Comparison of ENCODE assay signal across 1 cellular context in genomic region chr4:183504930-183505555, GRCh38.
TF ChIP-seq lines count a peak whose summit lies in the region.

Gene ING2, plus strand, starts transcription at chr4:183505058. Its CDS starts 138 bp downstream, at chr4:183505196.

TF ChIP-seq in K562, 482 proteins besides CTCF, POLR2A, EP300 and RAD21 (continued from another document):
- TF ChIP-seq ZBTB43 (CRISPR knock-in tag; IDR thresholded peaks at IDR 0.05) (no peak), ZNF445 (CRISPR knock-in tag; IDR thresholded peaks at IDR 0.05; ENCODE audit: low read depth) (no peak), ATF4 (CRISPR knock-in tag; IDR thresholded peaks at IDR 0.05) (0 out of 2 replicates have a peak, but pooled peaks have one; percentile 34), SIN3A (IDR thresholded peaks at IDR 0.05; ENCODE audit: borderline replicate concordance in 2 of 2, control insufficient read depth in 1 of 2, low read depth in 2 of 2, low read length in 2 of 2) (0 out of 4 replicates have a peak, but pooled peaks have one; percentile 6 to 41), ZNF668 (CRISPR knock-in tag; IDR thresholded peaks at IDR 0.05) (no peak), HDAC3 (IDR thresholded peaks at IDR 0.05; ENCODE audit: borderline replicate concordance, partially characterized antibody) (no peak), ATF7 (IDR thresholded peaks at IDR 0.05) (no peak), ZFX (CRISPR knock-in tag; IDR thresholded peaks at IDR 0.05) (no peak), SMAD4 (CRISPR knock-in tag; conservative IDR thresholded peaks at IDR 0.05) (0 out of 2 replicates have a peak, but pooled peaks have one; percentile 16), THAP12 (CRISPR knock-in tag; IDR thresholded peaks at IDR 0.05) (no peak), E2F6 (IDR thresholded peaks at IDR 0.05; ENCODE audit: borderline replicate concordance in 1 of 2, extremely low read depth in 1 of 2, insufficient read depth in 1 of 2, insufficient read length in 1 of 2, low read depth in 1 of 2, low read length in 1 of 2, poor library complexity in 1 of 2, severe bottlenecking in 1 of 2) (peak; percentile 9 to 76), GABPB2 (CRISPR knock-in tag; conservative IDR thresholded peaks at IDR 0.05) (no peak), ZNF212 (CRISPR knock-in tag; IDR thresholded peaks at IDR 0.05) (0 out of 2 replicates have a peak, but pooled peaks have one; percentile 32), YY1 (IDR thresholded peaks at IDR 0.05; ENCODE audit: borderline replicate concordance in 1 of 3, control insufficient read depth in 1 of 3, extremely low read depth in 1 of 3, insufficient read depth in 3 of 3, insufficient read length in 1 of 3, insufficient replicate concordance in 2 of 3, low read depth in 1 of 3, low read length in 2 of 3) (peak in 2 of 3 experiments; percentile 12 to 14), ZBTB9 (CRISPR knock-in tag; IDR thresholded peaks at IDR 0.05) (0 out of 2 replicates have a peak, but pooled peaks have one; percentile 51), HNRNPL (IDR thresholded peaks at IDR 0.05; ENCODE audit: low read depth, low read length) (0 out of 2 replicates have a peak, but pooled peaks have one; percentile 11), ZNF589 (CRISPR knock-in tag; IDR thresholded peaks at IDR 0.05; ENCODE audit: low read depth) (no peak), ASH1L (IDR thresholded peaks at IDR 0.05; ENCODE audit: borderline replicate concordance, low read depth, partially characterized antibody) (no peak), ZKSCAN8 (CRISPR knock-in tag; IDR thresholded peaks at IDR 0.05) (no peak), MAFF (IDR thresholded peaks at IDR 0.05; ENCODE audit: low read length) (no peak), CBX1 (IDR thresholded peaks at IDR 0.05; ENCODE audit: low read depth) (no peak), ELF2 (CRISPR knock-in tag; IDR thresholded peaks at IDR 0.05) (no peak), NKRF (IDR thresholded peaks at IDR 0.05; ENCODE audit: borderline replicate concordance) (no peak), USF1 (CRISPR knock-in tag; IDR thresholded peaks at IDR 0.05) (no peak), ZC3H8 (IDR thresholded peaks at IDR 0.05) (no peak), MYBL2 (IDR thresholded peaks at IDR 0.05; ENCODE audit: low read depth) (no peak), MYBL2 (CRISPR knock-in tag; IDR thresholded peaks at IDR 0.05; ENCODE audit: borderline replicate concordance) (no peak), ZNF740 (CRISPR knock-in tag; IDR thresholded peaks at IDR 0.05) (no peak), ZNF740 (tag; IDR thresholded peaks at IDR 0.05) (0 out of 4 replicates have a peak, but pooled peaks of 1 of the 2 experiments have one; percentile 12), GATAD2B (IDR thresholded peaks at IDR 0.05; ENCODE audit: borderline replicate concordance) (peak; percentile 54; the same call in 1 of the 2 replicates), SRSF1 (IDR thresholded peaks at IDR 0.05; ENCODE audit: low read depth, low read length) (0 out of 2 replicates have a peak, but pooled peaks have one; percentile 18), MCM7 (IDR thresholded peaks at IDR 0.05) (no peak), ZNF431 (CRISPR knock-in tag; IDR thresholded peaks at IDR 0.05) (no peak), RBBP5 (IDR thresholded peaks at IDR 0.05; ENCODE audit: borderline replicate concordance, insufficient read depth, low read length, poor library complexity, severe bottlenecking) (peak; percentile 32), CCNT2 (IDR thresholded peaks at IDR 0.05; ENCODE audit: borderline replicate concordance, extremely low read depth, insufficient read length, low read depth, low read length) (peak; percentile 12), ZNF780A (CRISPR knock-in tag; IDR thresholded peaks at IDR 0.05) (peak; percentile 85; the same call in 1 of the 2 replicates), ZNF347 (CRISPR knock-in tag; IDR thresholded peaks at IDR 0.05; ENCODE audit: low read depth) (no peak), GABPA (tag; conservative IDR thresholded peaks at IDR 0.05; ENCODE audit: low read depth) (no peak), CTBP1 (IDR thresholded peaks at IDR 0.05; ENCODE audit: borderline replicate concordance) (peak; percentile 8; the same call in 1 of the 2 replicates), ZNF239 (CRISPR knock-in tag; IDR thresholded peaks at IDR 0.05) (no peak), ZNF444 (CRISPR knock-in tag; IDR thresholded peaks at IDR 0.05) (no peak), ZFP36 (IDR thresholded peaks at IDR 0.05; ENCODE audit: low read depth, low read length, partially characterized antibody) (peak; percentile 61), BRCA1 (IDR thresholded peaks at IDR 0.05) (no peak), BRCA1 (CRISPR knock-in tag; IDR thresholded peaks at IDR 0.05) (no peak), EWSR1 (IDR thresholded peaks at IDR 0.05; ENCODE audit: borderline replicate concordance, low read depth, partially characterized antibody) (no peak), KDM5B (IDR thresholded peaks at IDR 0.05; ENCODE audit: insufficient replicate concordance, low read depth, low read length) (peak; percentile 38)
